In genomic region chr9:94375192-94375591, GRCh38 we compare ENCODE assay signal across 8 cellular contexts. TPM values are rescaled to one million over a fixed set of nuclear protein-coding genes. Genes with fewer than 3 reads are reported as not detected.
A peak's percentile ranks its signal among the peaks of the same experiment; 100 is the strongest.
DNase-seq lines count a peak whose midpoint lies in the region; ATAC-seq and TF ChIP-seq lines count a peak whose summit lies in the region.
"Not testable (repeated sequence)": the region's sequence is repeated elsewhere in the genome, so short reads cannot be mapped to it uniquely, and the experiment has no call there.
"Had no signal": no experiment of that assay in that cellular context is flagged by ENCODE, and none has a peak within 500 bp of the region (broad histone marks: within the 10 kb centered on the region; RNA-seq: fewer than 3 reads in every experiment).

No MANE protein-coding gene starts in this region.

- not testable (repeated sequence) for H3K9me3 ChIP-seq in HEK293 (ENCODE audit: control insufficient read depth, insufficient read depth, low read depth, low read length); HUES64 (ENCODE audit: insufficient read depth, low read depth, low read length); T-helper 17 cell (ENCODE audit: control insufficient read depth, low read length, poor library complexity, severe bottlenecking); breast epithelium; hepatocyte (ENCODE audit: low read depth)

- H3K9me3 Mint-ChIP-seq in progenitor cell of endocrine pancreas (ENCODE audit: low read depth), result not testable (repeated sequence)

- intact Hi-C loops in breast epithelium (cut with DNase I; ENCODE audit: low total_unique reads), result not testable (repeated sequence)

- not testable (repeated sequence) for H4K20me1 ChIP-seq in hepatocyte (ENCODE audit: insufficient read depth, poor library complexity, severe bottlenecking)

- peaks cover 23% of the 10 kb centered on the region for H3K79me2 ChIP-seq in hepatocyte

- H3K4me3 ChIP-seq in HEK293 (ENCODE audit: low read depth, low read length) (peak overlapping the region; percentile 59), HUES64 (ENCODE audit: low read length) (peak overlapping the region; percentile 57), breast epithelium (peak overlapping the region; percentile 50 to 77 (median 59)), hepatocyte (peak overlapping the region; percentile 45)

- ATAC-seq in GM18511 (IDR thresholded peaks at IDR 0.05; ENCODE audit: unreplicated experiment), result peak; percentile 70
- ATAC-seq in T-helper 17 cell, result peak; percentile 12

- peak overlapping the region; percentile 79 for H3K4me2 ChIP-seq in hepatocyte

- not testable (repeated sequence) for H3K4me1 Mint-ChIP-seq in T-helper 17 cell; progenitor cell of endocrine pancreas (ENCODE audit: low read depth)

- H3K4me1 ChIP-seq in HEK293 (ENCODE audit: control insufficient read depth, insufficient read depth, low read length); HUES64 (ENCODE audit: insufficient read depth, low read length); breast epithelium; hepatocyte (ENCODE audit: insufficient read depth): not testable (repeated sequence)

- not testable (repeated sequence) for H3K27me3 Mint-ChIP-seq in T-helper 17 cell
- peaks cover 13% of the 10 kb centered on the region for H3K27me3 Mint-ChIP-seq in progenitor cell of endocrine pancreas

- H3K9ac ChIP-seq in HUES64 (ENCODE audit: low read depth, low read length), result peak overlapping the region; percentile 74; the same call in 1 of the 2 replicates

- not testable (repeated sequence) for H3K9me2 ChIP-seq in hepatocyte (replicated peaks; ENCODE audit: insufficient read depth)

- H3K27ac ChIP-seq in HEK293 (ENCODE audit: extremely low read depth, low read depth, low read length); HUES64 (ENCODE audit: low read depth, low read length): not testable (repeated sequence)
- peak overlapping the region; percentile 71 to 86 for H3K27ac ChIP-seq in breast epithelium
- peak overlapping the region; percentile 69 for H3K27ac ChIP-seq in hepatocyte

- not testable (repeated sequence) for DNase-seq in T-helper 17 cell; breast epithelium (ENCODE audit: low spot score in 2 of 2); hepatocyte (ENCODE audit: low spot score); progenitor cell of endocrine pancreas (ENCODE audit: low spot score, unreplicated experiment)

- not testable (repeated sequence) for H2AFZ ChIP-seq in hepatocyte

- TF ChIP-seq POLR2A in breast epithelium (IDR thresholded peaks at IDR 0.05), result not testable (repeated sequence)

- not testable (repeated sequence) for H3K36me3 Mint-ChIP-seq in T-helper 17 cell (ENCODE audit: low read depth); progenitor cell of endocrine pancreas (ENCODE audit: insufficient read depth)

- POLR2A ChIA-PET in HEK293 (lab: Yijun Ruan, JAX), result interaction anchor here (0.7 kb wide), 1 partner anchor 138 kb away, joined by 3 read pairs; no protein-coding TSS in a partner anchor

- not testable (repeated sequence) for H3K36me3 ChIP-seq in HEK293 (ENCODE audit: control insufficient read depth in 2 of 2, insufficient read depth in 1 of 2, low read length in 2 of 2); HUES64 (ENCODE audit: insufficient read depth, low read length); breast epithelium; hepatocyte (replicated peaks; ENCODE audit: insufficient read depth, low read depth)

- CTCF ChIA-PET in HEK293 (lab: Yijun Ruan, JAX), result not testable (repeated sequence)

- 2% methylated on average over 9 of the region's 18 CpGs for WGBS in HUES64
- WGBS in hepatocyte (ENCODE audit: low lambda C conversion rate, missing lambda C conversion rate), result 1% methylated on average over 15 of the region's 18 CpGs

- not testable (repeated sequence) for H3K27me3 ChIP-seq in HUES64 (ENCODE audit: insufficient read depth, low read length); breast epithelium; hepatocyte

- not testable (repeated sequence) for TF ChIP-seq CTCF in HEK293 (tag by site-specific recombination; IDR thresholded peaks at IDR 0.05); breast epithelium (IDR thresholded peaks at IDR 0.05); hepatocyte (IDR thresholded peaks at IDR 0.05; ENCODE audit: poor library complexity); progenitor cell of endocrine pancreas (IDR thresholded peaks at IDR 0.05; ENCODE audit: unreplicated experiment)

- H3K27ac Mint-ChIP-seq in T-helper 17 cell (peak overlapping the region; percentile 59), progenitor cell of endocrine pancreas (peak overlapping the region; percentile 93)

- H3K4me3 Mint-ChIP-seq in T-helper 17 cell (peak overlapping the region; percentile 82), progenitor cell of endocrine pancreas (ENCODE audit: low read depth) (peak overlapping the region; percentile 86)

RNA-seq across cellular contexts. Expression of gene NUTM2F, which starts 46.7 kb away (rescaled TPM):
- polyA plus RNA-seq in HUES64 (2013, experiment 1 of 2), result 0.15 TPM
- polyA plus RNA-seq in HUES64 (2013, experiment 2 of 2), result 0.32 TPM
- total RNA-seq in T-helper 17 cell (not detected), breast epithelium (not detected), hepatocyte (0.32 and 0.87 TPM in 2 replicates), progenitor cell of endocrine pancreas (0.16 TPM in 1 of 2 replicates, not detected in the other)
- polyA plus RNA-seq in hepatocyte, result 0.29 and 0.89 TPM in 2 replicates
- total RNA-seq: glomerular endothelial cell had no signal
